8 cellular contexts compared by ENCODE assay signal in the genomic region with DNA sequence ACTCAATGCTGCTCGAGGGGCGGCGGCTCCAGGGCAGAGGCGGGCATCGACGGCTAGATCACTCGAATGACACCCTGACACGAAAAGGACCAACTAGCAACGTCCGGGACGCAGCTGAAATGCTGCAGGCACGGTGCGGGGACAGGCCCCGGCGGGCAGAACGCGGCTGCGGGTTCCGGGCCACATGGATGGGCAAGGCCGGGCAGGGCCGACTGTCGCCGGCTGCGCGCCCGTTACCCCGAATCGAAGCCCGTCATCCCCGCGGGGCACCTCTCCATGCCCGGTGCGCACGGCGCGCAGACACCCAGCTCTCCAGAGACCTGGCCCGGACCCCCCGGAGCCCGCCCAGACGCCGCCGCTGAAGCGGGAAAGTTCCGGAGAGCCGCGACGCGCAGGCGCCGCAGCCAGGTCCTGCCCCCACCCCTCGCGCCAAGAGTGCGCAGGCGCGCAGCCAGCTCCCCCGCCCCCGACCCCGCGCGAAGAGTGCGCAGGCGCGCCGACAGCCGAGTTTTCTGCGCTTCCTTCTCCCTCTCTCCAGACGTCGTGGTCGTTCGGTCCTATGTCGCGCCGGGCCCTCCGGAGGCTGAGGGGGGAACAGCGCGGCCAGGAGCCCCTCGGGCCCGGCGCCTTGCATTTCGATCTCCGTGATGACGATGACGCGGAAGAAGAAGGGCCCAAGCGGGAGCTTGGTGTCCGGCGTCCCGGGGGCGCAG. TPM values are rescaled to one million over a fixed set of nuclear protein-coding genes. Genes with fewer than 3 reads are reported as not detected.
DNase-seq lines count a peak whose midpoint lies in the region; ATAC-seq, FAIRE-seq and TF ChIP-seq lines count a peak whose summit lies in the region.

A gene with protein sequence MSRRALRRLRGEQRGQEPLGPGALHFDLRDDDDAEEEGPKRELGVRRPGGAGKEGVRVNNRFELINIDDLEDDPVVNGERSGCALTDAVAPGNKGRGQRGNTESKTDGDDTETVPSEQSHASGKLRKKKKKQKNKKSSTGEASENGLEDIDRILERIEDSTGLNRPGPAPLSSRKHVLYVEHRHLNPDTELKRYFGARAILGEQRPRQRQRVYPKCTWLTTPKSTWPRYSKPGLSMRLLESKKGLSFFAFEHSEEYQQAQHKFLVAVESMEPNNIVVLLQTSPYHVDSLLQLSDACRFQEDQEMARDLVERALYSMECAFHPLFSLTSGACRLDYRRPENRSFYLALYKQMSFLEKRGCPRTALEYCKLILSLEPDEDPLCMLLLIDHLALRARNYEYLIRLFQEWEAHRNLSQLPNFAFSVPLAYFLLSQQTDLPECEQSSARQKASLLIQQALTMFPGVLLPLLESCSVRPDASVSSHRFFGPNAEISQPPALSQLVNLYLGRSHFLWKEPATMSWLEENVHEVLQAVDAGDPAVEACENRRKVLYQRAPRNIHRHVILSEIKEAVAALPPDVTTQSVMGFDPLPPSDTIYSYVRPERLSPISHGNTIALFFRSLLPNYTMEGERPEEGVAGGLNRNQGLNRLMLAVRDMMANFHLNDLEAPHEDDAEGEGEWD (plus strand): TSS at position 484 of the 713 bp plus-strand sequence. CDS start 76 bp downstream, at position 560.

- H3K36me3 ChIP-seq in GM06990 (ENCODE audit: control insufficient read depth, insufficient read depth, low read length) (peaks cover 4% of the 10 kb centered on the region), pancreas (no peaks in the 10 kb centered on the region), thymus (ENCODE audit: control insufficient read depth, insufficient read depth) (peaks cover 10% of the 10 kb centered on the region)

- 0% methylated on average over 53 to 89 of the region's 89 CpGs for WGBS in pancreas, 2 donors
- under 1% methylated on average over 89 of the region's 89 CpGs for WGBS in thymus

- H3K36me3 Mint-ChIP-seq in activated naive CD8-positive, alpha-beta T cell treated with anti-CD3 and anti-CD28 coated beads, Interleukin-2, amount 10 ng/mL, durations not matched to agents 7 days and 5 days = peaks cover 24% of the 10 kb centered on the region

- DNase-seq in GM06990 (ENCODE audit: extremely low read depth, insufficient read length) (peak; percentile 93), NCI-H1092 (lab: John Stamatoyannopoulos, UW) (peak; percentile 83), SW 1271 (lab: John Stamatoyannopoulos, UW) (peak; percentile 72 to 74), Right ventricle myocardium inferior (ENCODE audit: missing footprints) (peak; percentile 93), pancreas (peak; percentile 78 to 95 (median 90))
- peak; percentile 88 for DNase-seq in activated naive CD8-positive, alpha-beta T cell treated with anti-CD3 and anti-CD28 coated beads, Interleukin-2, amount 10 ng/mL, durations not matched to agents 7 days and 5 days

- H3K9me3 Mint-ChIP-seq in activated naive CD8-positive, alpha-beta T cell treated with anti-CD3 and anti-CD28 coated beads, Interleukin-2, amount 10 ng/mL, durations not matched to agents 7 days and 5 days = peaks cover 3% of the 10 kb centered on the region

- H3K27ac Mint-ChIP-seq in activated naive CD8-positive, alpha-beta T cell treated with anti-CD3 and anti-CD28 coated beads, Interleukin-2, amount 10 ng/mL, durations not matched to agents 7 days and 5 days = peak within 1 kb of the TSS; percentile 99

- no peaks in the 10 kb centered on the region for H3K27me3 ChIP-seq in GM06990 (replicated peaks; ENCODE audit: control insufficient read depth, insufficient read depth, low read length)
- no peaks in the 10 kb centered on the region for H3K27me3 ChIP-seq in pancreas
- H3K27me3 ChIP-seq in thymus (ENCODE audit: control insufficient read depth, insufficient read depth) = no peaks in the 10 kb centered on the region

- no peak for FAIRE-seq in pancreas (lab: Jason Lieb, UNC)

- peak within 1 kb of the TSS; percentile 96 for H3K4me3 Mint-ChIP-seq in activated naive CD8-positive, alpha-beta T cell treated with anti-CD3 and anti-CD28 coated beads, Interleukin-2, amount 10 ng/mL, durations not matched to agents 7 days and 5 days

- H3K4me1 ChIP-seq in pancreas = peaks cover 4 to 13% (median 4%) of the 10 kb centered on the region in 3 donors
- H3K4me1 ChIP-seq in thymus (ENCODE audit: control insufficient read depth, insufficient read depth, low read length) = peaks cover 5% of the 10 kb centered on the region

- H3K4me3 ChIP-seq in GM06990 (replicated peaks; ENCODE audit: low read depth, low read length) = peak within 1 kb of the TSS; percentile 78
- H3K4me3 ChIP-seq in pancreas = peak within 1 kb of the TSS; percentile 67 to 93 (median 77)
- H3K4me3 ChIP-seq in thymus (ENCODE audit: low read length) = peak within 1 kb of the TSS; percentile 90

- intact Hi-C loops in Right ventricle myocardium inferior (cut with DNase I) (loop anchor here (5.0 kb wide), 1 partner anchor 44 kb away; a partner anchor contains a TSS), pancreas (cut with DNase I) (no loop called here)

- no peaks in the 10 kb centered on the region for H3K27me3 Mint-ChIP-seq in activated naive CD8-positive, alpha-beta T cell treated with anti-CD3 and anti-CD28 coated beads, Interleukin-2, amount 10 ng/mL, durations not matched to agents 7 days and 5 days

- H3K4me1 Mint-ChIP-seq in activated naive CD8-positive, alpha-beta T cell treated with anti-CD3 and anti-CD28 coated beads, Interleukin-2, amount 10 ng/mL, durations not matched to agents 7 days and 5 days = peaks cover 7% of the 10 kb centered on the region

- TF ChIP-seq CTCF in GM06990 (IDR thresholded peaks at IDR 0.05; ENCODE audit: insufficient read depth, low read length, poor library complexity, severe bottlenecking) = no peak
- no peak for TF ChIP-seq CTCF in pancreas (IDR thresholded peaks at IDR 0.05)

- POLR2A ChIA-PET in activated naive CD8-positive, alpha-beta T cell treated with anti-CD3 and anti-CD28 coated beads, Interleukin-2, amount 10 ng/mL, durations not matched to agents 7 days and 5 days (lab: Charles Lee) = interaction anchor here (0.5 to 2.5 kb wide), 41 partner anchors 9 to 422 kb away, joined by 3 to 44 read pairs (median 4); a partner anchor contains a TSS

- H3K9me3 ChIP-seq in pancreas (no peaks in the 10 kb centered on the region), thymus (ENCODE audit: control insufficient read depth) (peaks cover 3% of the 10 kb centered on the region)

- ATAC-seq in HG02571 (IDR thresholded peaks at IDR 0.05; ENCODE audit: unreplicated experiment) = peak; percentile 41
- ATAC-seq in activated naive CD8-positive, alpha-beta T cell treated with anti-CD3 and anti-CD28 coated beads, Interleukin-2, amount 10 ng/mL, durations not matched to agents 7 days and 5 days (ENCODE audit: low read depth) = peak; percentile 66
- peak; percentile 78 for ATAC-seq in Right ventricle myocardium inferior
- ATAC-seq in pancreas = peak; percentile 69 to 85 (median 82)

- H3K27ac ChIP-seq in pancreas (peak within 1 kb of the TSS; percentile 89 to 99 (median 96)), thymus (ENCODE audit: low read depth) (peak within 1 kb of the TSS; percentile 100)

RNA-seq across cellular contexts. Expression of the gene that starts here (rescaled TPM):
- 100 to 1,000 TPM; 218 to 243 TPM for total RNA-seq in activated naive CD8-positive, alpha-beta T cell treated with anti-CD3 and anti-CD28 coated beads, Interleukin-2, amount 10 ng/mL, durations not matched to agents 7 days and 5 days
- total RNA-seq in Right ventricle myocardium inferior (82.2 TPM), pancreas (100 to 1,000 TPM in 3 of 6 donors, 10 to 100 TPM in 3; 81.0 to 119 (median 100) TPM)
- polyA plus RNA-seq in pancreas (100 to 1,000 TPM; 193 to 250 TPM), thymus (200 TPM)

Comparison
In these comparisons a context has a peak if more than half of its experiments do, and no peak if none do; other contexts are left out.
1. Peak in every context shown above with its lines: DNase-seq, ATAC-seq, H3K4me3 ChIP-seq and H3K27ac ChIP-seq.